In genomic region chr5:9555961-9556360, GRCh38 we compare ENCODE assay signal across 39 cellular contexts. TPM values are rescaled to one million over a fixed set of nuclear protein-coding genes. Genes with fewer than 3 reads are reported as not detected.
"Had no signal": no experiment of that assay in that cellular context is flagged by ENCODE, and none has a peak within 500 bp of the region (broad histone marks: within the 10 kb centered on the region; RNA-seq: fewer than 3 reads in every experiment).

No MANE protein-coding gene starts in this region.

- DNase-seq: activated effector memory CD4-positive, alpha-beta T cell treated with anti-CD3 and anti-CD28 coated beads, Interleukin-2, amount 50 U/mL, for 16 hours; activated effector memory CD4-positive, alpha-beta T cell treated with Interleukin-2 at 50 U/mL for 16 hours; activated gamma-delta T cell; activated gamma-delta T cell treated with Interleukin-2 at 50 U/mL for 16 hours; activated naive CD4-positive, alpha-beta T cell; activated naive CD4-positive, alpha-beta T cell treated with anti-CD3 and anti-CD28 coated beads for 36 hours; activated naive CD4-positive, alpha-beta T cell treated with anti-CD3 and anti-CD28 coated beads, Interleukin-2, amount 10 ng/mL, durations not matched to agents 7 days and 5 days; activated naive CD4-positive, alpha-beta T cell treated with anti-CD3 and anti-CD28 coated beads, Interleukin-2, amount 50 U/mL, for 16 hours; activated naive CD4-positive, alpha-beta T cell treated with Interleukin-2 at 50 U/mL for 16 hours; activated naive CD8-positive, alpha-beta T cell treated with anti-CD3 and anti-CD28 coated beads for 36 hours; activated naive CD8-positive, alpha-beta T cell treated with anti-CD3 and anti-CD28 coated beads, Interleukin-2, amount 10 ng/mL, durations not matched to agents 7 days and 5 days; activated naive CD8-positive, alpha-beta T cell treated with anti-CD3 and anti-CD28 coated beads, Interleukin-2, amount 50 U/mL, for 24 hours; activated T-cell treated with anti-CD3 and anti-CD28 coated beads, Interleukin-2, amount 50 U/mL, for 1 hour; activated T-cell treated with anti-CD3 and anti-CD28 coated beads, Interleukin-2, amount 50 U/mL, for 24 hours; activated T-cell treated with anti-CD3 and anti-CD28 coated beads, Interleukin-2, amount 50 U/mL, for 4 hours; activated T-cell treated with anti-CD3 and anti-CD28 coated beads, Interleukin-2, amount 50 U/mL, for 48 hours; activated T-cell treated with anti-CD3 and anti-CD28 coated beads, Interleukin-2, amount 50 U/mL, for 72 hours; adrenal gland; amniotic stem cell; amygdala; anterior cingulate cortex; body of pancreas; brain microvascular endothelial cell; caudate nucleus; central memory CD4-positive, alpha-beta T cell; cerebellar nuclear complex had no signal

- ATAC-seq: activated naive CD4-positive, alpha-beta T cell treated with anti-CD3 and anti-CD28 coated beads, Interleukin-2, amount 50 U/mL, for 72 hours; activated naive CD8-positive, alpha-beta T cell treated with anti-CD3 and anti-CD28 coated beads, Interleukin-2, amount 50 U/mL, for 24 hours; activated T-cell treated with anti-CD3 and anti-CD28 coated beads, Interleukin-2, amount 50 U/mL, for 4 hours; activated T-cell treated with anti-CD3 and anti-CD28 coated beads, Interleukin-2, amount 50 U/mL, for 72 hours; activated T-helper 17 cell treated with anti-CD3 and anti-CD28 coated beads, Interleukin-2, amount 50 U/mL, for 72 hours; body of pancreas had no signal

- H3K4me1 ChIP-seq: adrenal gland, ascending aorta, body of pancreas, breast epithelium had no signal

- FAIRE-seq: astrocyte, bronchial epithelial cell had no signal

- H3K9me3 ChIP-seq: adrenal gland, ascending aorta, body of pancreas, breast epithelium had no signal

- H3K4me3 Mint-ChIP-seq: activated naive CD4-positive, alpha-beta T cell treated with anti-CD3 and anti-CD28 coated beads for 36 hours; activated naive CD4-positive, alpha-beta T cell treated with anti-CD3 and anti-CD28 coated beads, Interleukin-2, amount 10 ng/mL, durations not matched to agents 7 days and 5 days; activated naive CD4-positive, alpha-beta T cell treated with anti-CD3 and anti-CD28 coated beads, Interleukin-2, amount 50 U/mL, for 24 hours; activated naive CD8-positive, alpha-beta T cell; activated naive CD8-positive, alpha-beta T cell treated with anti-CD3 and anti-CD28 coated beads for 36 hours; activated naive CD8-positive, alpha-beta T cell treated with anti-CD3 and anti-CD28 coated beads, Interleukin-2, amount 10 ng/mL, durations not matched to agents 7 days and 5 days; activated naive CD8-positive, alpha-beta T cell treated with anti-CD3 and anti-CD28 coated beads, Interleukin-2, amount 50 U/mL, for 24 hours; activated T-cell treated with anti-CD3 and anti-CD28 coated beads, Interleukin-2, amount 50 U/mL, for 24 hours; activated T-cell treated with anti-CD3 and anti-CD28 coated beads, Interleukin-2, amount 50 U/mL, for 4 hours; activated T-cell treated with anti-CD3 and anti-CD28 coated beads, Interleukin-2, amount 50 U/mL, for 72 hours; activated T-helper 1 cell treated with anti-CD3 and anti-CD28 coated beads, Interleukin-12 subunit alpha, Interleukin-12 subunit beta, Interleukin-2, Interleukin-4 antibody, amounts not matched to agents 30 ng/mL and 10 ng/mL and 1 ng/mL, durations not matched to agents 14 hours and 24 hours and 36 hours; activated T-helper 17 cell treated with anti-CD3 and anti-CD28 coated beads, Interleukin-2, amount 50 U/mL, for 72 hours; brain; central memory CD8-positive, alpha-beta T cell had no signal

- H3K27me3 Mint-ChIP-seq: activated naive CD4-positive, alpha-beta T cell treated with anti-CD3 and anti-CD28 coated beads, Interleukin-2, amount 10 ng/mL, durations not matched to agents 7 days and 5 days; activated naive CD4-positive, alpha-beta T cell treated with anti-CD3 and anti-CD28 coated beads, Interleukin-2, amount 50 U/mL, for 24 hours; activated naive CD8-positive, alpha-beta T cell treated with anti-CD3 and anti-CD28 coated beads for 36 hours; activated naive CD8-positive, alpha-beta T cell treated with anti-CD3 and anti-CD28 coated beads, Interleukin-2, amount 10 ng/mL, durations not matched to agents 7 days and 5 days; activated naive CD8-positive, alpha-beta T cell treated with anti-CD3 and anti-CD28 coated beads, Interleukin-2, amount 50 U/mL, for 24 hours; activated T-cell treated with anti-CD3 and anti-CD28 coated beads, Interleukin-2, amount 50 U/mL, for 24 hours; activated T-helper 17 cell treated with anti-CD3 and anti-CD28 coated beads, Interleukin-2, amount 50 U/mL, for 72 hours; brain; central memory CD8-positive, alpha-beta T cell had no signal

- H3K27ac ChIP-seq: adrenal gland, ascending aorta, body of pancreas, brain microvascular endothelial cell, breast epithelium, cardiac muscle cell had no signal

- H3K27ac Mint-ChIP-seq: activated naive CD4-positive, alpha-beta T cell treated with anti-CD3 and anti-CD28 coated beads for 36 hours; activated naive CD4-positive, alpha-beta T cell treated with anti-CD3 and anti-CD28 coated beads, Interleukin-2, amount 10 ng/mL, durations not matched to agents 7 days and 5 days; activated naive CD4-positive, alpha-beta T cell treated with anti-CD3 and anti-CD28 coated beads, Interleukin-2, amount 50 U/mL, for 24 hours; activated naive CD4-positive, alpha-beta T cell treated with anti-CD3 and anti-CD28 coated beads, Interleukin-2, amount 50 U/mL, for 72 hours; activated naive CD8-positive, alpha-beta T cell; activated naive CD8-positive, alpha-beta T cell treated with anti-CD3 and anti-CD28 coated beads for 36 hours; activated naive CD8-positive, alpha-beta T cell treated with anti-CD3 and anti-CD28 coated beads, Interleukin-2, amount 10 ng/mL, durations not matched to agents 7 days and 5 days; activated naive CD8-positive, alpha-beta T cell treated with anti-CD3 and anti-CD28 coated beads, Interleukin-2, amount 50 U/mL, for 24 hours; activated T-cell treated with anti-CD3 and anti-CD28 coated beads, Interleukin-2, amount 50 U/mL, for 24 hours; activated T-cell treated with anti-CD3 and anti-CD28 coated beads, Interleukin-2, amount 50 U/mL, for 72 hours; activated T-helper 1 cell treated with anti-CD3 and anti-CD28 coated beads, Interleukin-12 subunit alpha, Interleukin-12 subunit beta, Interleukin-2, Interleukin-4 antibody, amounts not matched to agents 30 ng/mL and 10 ng/mL and 1 ng/mL, durations not matched to agents 14 hours and 24 hours and 36 hours; activated T-helper 17 cell treated with anti-CD3 and anti-CD28 coated beads, Interleukin-2, amount 50 U/mL, for 72 hours; activated T-helper 2 cell treated with anti-CD3 and anti-CD28 coated beads, Interferon-gamma antibody, Interleukin-2, Interleukin-4, amounts not matched to agents 10 μg/mL and 5 μg/mL and 100 μg/mL, durations not matched to agents 14 hours and 24 hours and 36 hours; brain had no signal

- H3K4me3 ChIP-seq: adrenal gland, ascending aorta, body of pancreas, breast epithelium, cardiac muscle cell had no signal

- H3K27me3 ChIP-seq: adrenal gland, ascending aorta, body of pancreas, brain microvascular endothelial cell, breast epithelium, cardiac muscle cell had no signal

- H3K9me3 Mint-ChIP-seq: activated naive CD4-positive, alpha-beta T cell treated with anti-CD3 and anti-CD28 coated beads for 36 hours; activated naive CD4-positive, alpha-beta T cell treated with anti-CD3 and anti-CD28 coated beads, Interleukin-2, amount 10 ng/mL, durations not matched to agents 7 days and 5 days; activated naive CD8-positive, alpha-beta T cell treated with anti-CD3 and anti-CD28 coated beads for 36 hours; activated naive CD8-positive, alpha-beta T cell treated with anti-CD3 and anti-CD28 coated beads, Interleukin-2, amount 10 ng/mL, durations not matched to agents 7 days and 5 days; activated T-cell treated with anti-CD3 and anti-CD28 coated beads, Interleukin-2, amount 50 U/mL, for 24 hours; activated T-helper 1 cell treated with anti-CD3 and anti-CD28 coated beads, Interleukin-12 subunit alpha, Interleukin-12 subunit beta, Interleukin-2, Interleukin-4 antibody, amounts not matched to agents 30 ng/mL and 10 ng/mL and 1 ng/mL, durations not matched to agents 14 hours and 24 hours and 36 hours; activated T-helper 2 cell treated with anti-CD3 and anti-CD28 coated beads, Interferon-gamma antibody, Interleukin-2, Interleukin-4, amounts not matched to agents 10 μg/mL and 5 μg/mL and 100 μg/mL, durations not matched to agents 14 hours and 24 hours and 36 hours had no signal

- H3K36me3 Mint-ChIP-seq: activated naive CD4-positive, alpha-beta T cell treated with anti-CD3 and anti-CD28 coated beads, Interleukin-2, amount 10 ng/mL, durations not matched to agents 7 days and 5 days; activated naive CD4-positive, alpha-beta T cell treated with anti-CD3 and anti-CD28 coated beads, Interleukin-2, amount 50 U/mL, for 24 hours; activated naive CD4-positive, alpha-beta T cell treated with anti-CD3 and anti-CD28 coated beads, Interleukin-2, amount 50 U/mL, for 72 hours; activated naive CD8-positive, alpha-beta T cell; activated naive CD8-positive, alpha-beta T cell treated with anti-CD3 and anti-CD28 coated beads for 36 hours; activated naive CD8-positive, alpha-beta T cell treated with anti-CD3 and anti-CD28 coated beads, Interleukin-2, amount 10 ng/mL, durations not matched to agents 7 days and 5 days had no signal

- H3K36me3 ChIP-seq: adrenal gland, breast epithelium, cardiac muscle cell had no signal

- H3K4me1 Mint-ChIP-seq: activated naive CD4-positive, alpha-beta T cell treated with anti-CD3 and anti-CD28 coated beads, Interleukin-2, amount 10 ng/mL, durations not matched to agents 7 days and 5 days; activated naive CD4-positive, alpha-beta T cell treated with anti-CD3 and anti-CD28 coated beads, Interleukin-2, amount 50 U/mL, for 24 hours; activated naive CD8-positive, alpha-beta T cell treated with anti-CD3 and anti-CD28 coated beads for 36 hours; activated naive CD8-positive, alpha-beta T cell treated with anti-CD3 and anti-CD28 coated beads, Interleukin-2, amount 10 ng/mL, durations not matched to agents 7 days and 5 days; activated naive CD8-positive, alpha-beta T cell treated with anti-CD3 and anti-CD28 coated beads, Interleukin-2, amount 50 U/mL, for 24 hours; activated T-helper 17 cell treated with anti-CD3 and anti-CD28 coated beads, Interleukin-2, amount 50 U/mL, for 72 hours; brain; central memory CD8-positive, alpha-beta T cell had no signal

RNA-seq across cellular contexts. Expression of gene SEMA5A, which starts 10.1 kb away (rescaled TPM):
- total RNA-seq: activated naive CD4-positive, alpha-beta T cell treated with anti-CD3 and anti-CD28 coated beads for 36 hours; activated naive CD4-positive, alpha-beta T cell treated with anti-CD3 and anti-CD28 coated beads, Interleukin-2, amount 50 U/mL, for 72 hours; activated naive CD8-positive, alpha-beta T cell treated with anti-CD3 and anti-CD28 coated beads for 36 hours; activated T-helper 1 cell treated with anti-CD3 and anti-CD28 coated beads, Interleukin-12 subunit alpha, Interleukin-12 subunit beta, Interleukin-2, Interleukin-4 antibody, amounts not matched to agents 30 ng/mL and 10 ng/mL and 1 ng/mL, durations not matched to agents 14 hours and 24 hours and 36 hours; activated T-helper 17 cell treated with anti-CD3 and anti-CD28 coated beads, Interleukin-2, amount 50 U/mL, for 72 hours had no signal
